Comparison of ENCODE assay signal across 22 cellular contexts in genomic region chr1:106134561-106134960, GRCh38.
"Had no signal": no experiment of that assay in that cellular context is flagged by ENCODE, and none has a peak within 500 bp of the region (broad histone marks: within the 10 kb centered on the region; RNA-seq: fewer than 3 reads in every experiment).

No MANE protein-coding gene starts in this region.

- H3K4me1 ChIP-seq: Peyer's patch, SJCRH30 had no signal

- DNase-seq: Kasumi-1, MV-4-11, NCI-H1048, NCI-H1105, NCI-H1694, NCI-H187 treated with DMSO at 0.1 percent for 48 hours, NCI-H2029 treated with DMSO at 0.1 percent for 48 hours, NCI-H2171 treated with DMSO at 0.1 percent for 48 hours, NCI-H345, NCI-H446 treated with DMSO at 0.1 percent for 48 hours, NCI-H524, NCI-H526 treated with DMSO at 0.1 percent for 48 hours, NCI-H774, Peyer's patch, SHP77 treated with DMSO at 0.1 percent for 48 hours, SJCRH30, T-helper 1 cell had no signal

- H3K4me3 Mint-ChIP-seq: IgD-negative memory B cell had no signal

- H3K36me3 ChIP-seq: Peyer's patch, SJCRH30 had no signal

- H3K36me3 Mint-ChIP-seq: IgD-negative memory B cell had no signal

- H3K4me3 ChIP-seq: K562, Peyer's patch, SJCRH30 had no signal

- H3K27me3 ChIP-seq: Peyer's patch, SJCRH30 had no signal

- ATAC-seq: K562, Right ventricle myocardium inferior, SK-N-SH treated with all-trans-retinoic acid at 6 μM for 48 hours had no signal

- H3K27ac ChIP-seq: KMS-11, Peyer's patch, SJCRH30 had no signal

- H3K9me3 ChIP-seq: Peyer's patch, SJCRH30 had no signal

- H3K27ac Mint-ChIP-seq: IgD-negative memory B cell had no signal

- H3K27me3 Mint-ChIP-seq: IgD-negative memory B cell had no signal

- FAIRE-seq: K562 had no signal
